In the genomic region with DNA sequence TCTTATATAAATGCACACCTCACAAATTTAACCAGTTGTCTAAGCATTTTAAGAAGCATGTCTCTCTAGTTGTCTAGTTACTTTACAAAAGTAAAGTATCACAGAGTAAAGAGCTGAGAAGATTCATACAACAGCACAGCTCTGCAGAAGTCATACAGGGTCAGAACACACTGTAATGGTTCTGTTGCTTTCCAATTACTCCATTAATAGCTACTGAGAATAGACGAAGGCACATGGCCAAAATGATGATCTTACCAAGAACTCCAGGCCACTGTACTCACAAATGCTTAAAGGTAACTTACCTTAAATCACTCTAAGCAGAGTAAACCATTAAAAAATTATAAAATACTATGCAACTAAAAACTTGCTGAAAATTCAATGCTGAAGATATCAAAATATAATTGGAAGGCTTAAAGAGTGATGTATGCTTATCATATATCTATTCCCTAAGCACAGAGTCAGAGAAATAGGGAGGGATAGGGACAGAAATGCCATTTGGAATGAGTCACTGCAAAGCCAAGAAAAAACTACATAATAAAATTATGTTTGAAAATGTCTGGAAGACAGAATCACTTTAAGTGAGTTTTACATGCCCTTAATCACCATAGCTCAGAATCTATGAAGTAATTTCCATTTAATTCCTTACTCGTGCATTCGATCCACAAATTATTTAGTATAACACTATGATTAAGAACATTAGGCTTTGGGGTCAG, we compare ENCODE assay signal across 10 cellular contexts.
DNase-seq lines count a peak whose midpoint lies in the region; ATAC-seq and TF ChIP-seq lines count a peak whose summit lies in the region.
"Had no signal": no experiment of that assay in that cellular context is flagged by ENCODE, and none has a peak within 500 bp of the region (broad histone marks: within the 10 kb centered on the region; RNA-seq: fewer than 3 reads in every experiment).

No MANE protein-coding gene starts in this region.

- H3K27me3 ChIP-seq in foreskin keratinocyte (no peaks in the 10 kb centered on the region), rectal smooth muscle tissue (ENCODE audit: control insufficient read depth, insufficient read depth, low read length) (no peaks in the 10 kb centered on the region)

- peaks cover 2% of the 10 kb centered on the region for H3K36me3 ChIP-seq in rectal smooth muscle tissue (ENCODE audit: control insufficient read depth, insufficient read depth, low read length)

- peak; percentile 70 for DNase-seq in EL
- peak; percentile 11 to 52 for DNase-seq in foreskin keratinocyte
- DNase-seq in posterior vena cava (ENCODE audit: low spot score) = no peak
- no peak for DNase-seq in islet precursor cell
- DNase-seq: naive thymus-derived CD8-positive, alpha-beta T cell; stimulated activated CD4-positive, alpha-beta T cell treated with anti-CD3 and anti-CD28 coated beads, Interleukin-4, amount 100 ng/mL, for 24 hours had no signal

- no peak overlapping the region for H3K9ac ChIP-seq in rectal smooth muscle tissue (ENCODE audit: low read length)

- intact Hi-C loops in posterior vena cava (cut with DNase I) = no loop called here

- no peak overlapping the region for H3K4me3 ChIP-seq in rectal smooth muscle tissue (ENCODE audit: low read length)

- ATAC-seq in SK-N-SH treated with all-trans-retinoic acid at 6 μM for 48 hours = peak; percentile 81
- peak; percentile 37 for ATAC-seq in foreskin keratinocyte
- no peak for ATAC-seq in HG02840 (IDR thresholded peaks at IDR 0.05; ENCODE audit: low FRiP score, unreplicated experiment)
- ATAC-seq in GM18520 (IDR thresholded peaks at IDR 0.05; ENCODE audit: unreplicated experiment) = no peak
- ATAC-seq: naive thymus-derived CD8-positive, alpha-beta T cell had no signal

- H3K4me1 ChIP-seq in foreskin keratinocyte (peaks cover 19% of the 10 kb centered on the region), rectal smooth muscle tissue (ENCODE audit: control insufficient read depth, insufficient read depth, low read length) (peaks cover 4% of the 10 kb centered on the region)

- TF ChIP-seq CTCF in foreskin keratinocyte (conservative IDR thresholded peaks at IDR 0.05) = no peak

- H3K27ac ChIP-seq in foreskin keratinocyte (peak overlapping the region; percentile 7), rectal smooth muscle tissue (ENCODE audit: low read depth, low read length) (peak overlapping the region; percentile 93)

TF ChIP-seq in SK-N-SH treated with all-trans-retinoic acid at 6 μM for 48 hours, 23 proteins besides CTCF, POLR2A, EP300 and RAD21:
- TF ChIP-seq, protein P1, sequence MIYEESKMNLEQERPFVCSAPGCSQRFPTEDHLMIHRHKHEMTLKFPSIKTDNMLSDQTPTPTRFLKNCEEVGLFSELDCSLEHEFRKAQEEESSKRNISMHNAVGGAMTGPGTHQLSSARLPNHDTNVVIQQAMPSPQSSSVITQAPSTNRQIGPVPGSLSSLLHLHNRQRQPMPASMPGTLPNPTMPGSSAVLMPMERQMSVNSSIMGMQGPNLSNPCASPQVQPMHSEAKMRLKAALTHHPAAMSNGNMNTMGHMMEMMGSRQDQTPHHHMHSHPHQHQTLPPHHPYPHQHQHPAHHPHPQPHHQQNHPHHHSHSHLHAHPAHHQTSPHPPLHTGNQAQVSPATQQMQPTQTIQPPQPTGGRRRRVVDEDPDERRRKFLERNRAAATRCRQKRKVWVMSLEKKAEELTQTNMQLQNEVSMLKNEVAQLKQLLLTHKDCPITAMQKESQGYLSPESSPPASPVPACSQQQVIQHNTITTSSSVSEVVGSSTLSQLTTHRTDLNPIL (CRISPR knock-in tag; IDR thresholded peaks at IDR 0.05; ENCODE audit: low read depth) = peak; percentile 88
- peak; percentile 95 for TF ChIP-seq ISL1 (CRISPR knock-in tag; IDR thresholded peaks at IDR 0.05)
- TF ChIP-seq, protein P2, sequence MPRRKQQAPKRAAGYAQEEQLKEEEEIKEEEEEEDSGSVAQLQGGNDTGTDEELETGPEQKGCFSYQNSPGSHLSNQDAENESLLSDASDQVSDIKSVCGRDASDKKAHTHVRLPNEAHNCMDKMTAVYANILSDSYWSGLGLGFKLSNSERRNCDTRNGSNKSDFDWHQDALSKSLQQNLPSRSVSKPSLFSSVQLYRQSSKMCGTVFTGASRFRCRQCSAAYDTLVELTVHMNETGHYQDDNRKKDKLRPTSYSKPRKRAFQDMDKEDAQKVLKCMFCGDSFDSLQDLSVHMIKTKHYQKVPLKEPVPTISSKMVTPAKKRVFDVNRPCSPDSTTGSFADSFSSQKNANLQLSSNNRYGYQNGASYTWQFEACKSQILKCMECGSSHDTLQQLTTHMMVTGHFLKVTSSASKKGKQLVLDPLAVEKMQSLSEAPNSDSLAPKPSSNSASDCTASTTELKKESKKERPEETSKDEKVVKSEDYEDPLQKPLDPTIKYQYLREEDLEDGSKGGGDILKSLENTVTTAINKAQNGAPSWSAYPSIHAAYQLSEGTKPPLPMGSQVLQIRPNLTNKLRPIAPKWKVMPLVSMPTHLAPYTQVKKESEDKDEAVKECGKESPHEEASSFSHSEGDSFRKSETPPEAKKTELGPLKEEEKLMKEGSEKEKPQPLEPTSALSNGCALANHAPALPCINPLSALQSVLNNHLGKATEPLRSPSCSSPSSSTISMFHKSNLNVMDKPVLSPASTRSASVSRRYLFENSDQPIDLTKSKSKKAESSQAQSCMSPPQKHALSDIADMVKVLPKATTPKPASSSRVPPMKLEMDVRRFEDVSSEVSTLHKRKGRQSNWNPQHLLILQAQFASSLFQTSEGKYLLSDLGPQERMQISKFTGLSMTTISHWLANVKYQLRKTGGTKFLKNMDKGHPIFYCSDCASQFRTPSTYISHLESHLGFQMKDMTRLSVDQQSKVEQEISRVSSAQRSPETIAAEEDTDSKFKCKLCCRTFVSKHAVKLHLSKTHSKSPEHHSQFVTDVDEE (CRISPR knock-in tag; IDR thresholded peaks at IDR 0.05) = no peak
- peak; percentile 81 for TF ChIP-seq ZC3H10 (CRISPR knock-in tag; IDR thresholded peaks at IDR 0.05)
- TF ChIP-seq TOX (CRISPR knock-in tag; IDR thresholded peaks at IDR 0.05; ENCODE audit: borderline replicate concordance) = no peak
- no peak for TF ChIP-seq RARB (CRISPR knock-in tag; IDR thresholded peaks at IDR 0.05)
- no peak for TF ChIP-seq GLIS3 (CRISPR knock-in tag; IDR thresholded peaks at IDR 0.05)

Comparison
In these comparisons a context has a peak if more than half of its experiments do, and no peak if none do; other contexts are left out.
1. DNase-seq: peak in EL (single experiment) and foreskin keratinocyte (2 of 2); none in posterior vena cava (single experiment) and islet precursor cell (single experiment).
2. ATAC-seq: peak in SK-N-SH treated with all-trans-retinoic acid at 6 μM for 48 hours (single experiment) and foreskin keratinocyte (single experiment); none in HG02840 (single experiment) and GM18520 (single experiment).